In genomic region chr9:74951107-74951720, GRCh38 we compare ENCODE assay signal across 8 cellular contexts. TPM values are rescaled to one million over a fixed set of nuclear protein-coding genes. Genes with fewer than 3 reads are reported as not detected.
DNase-seq lines count a peak whose midpoint lies in the region; ATAC-seq, FAIRE-seq and TF ChIP-seq lines count a peak whose summit lies in the region.

No MANE protein-coding gene starts in this region.

- H3K9me3 Mint-ChIP-seq in Caco-2 (ENCODE audit: unreplicated experiment), result no peaks in the 10 kb centered on the region

- peak overlapping the region; percentile 69 for H3K4me3 ChIP-seq in Caco-2 (ENCODE audit: low read depth, low read length)
- peak overlapping the region; percentile 80 to 94 (median 87) for H3K4me3 ChIP-seq in Peyer's patch
- H3K4me3 ChIP-seq in epithelial cell of proximal tubule (ENCODE audit: low read depth, low read length), result peak overlapping the region; percentile 91
- H3K4me3 ChIP-seq in pancreas, result peak overlapping the region; percentile 47 to 94 (median 94)

- H3K36me3 Mint-ChIP-seq in Caco-2 (ENCODE audit: insufficient read depth, unreplicated experiment), result no peaks in the 10 kb centered on the region

- H3K27ac ChIP-seq in Peyer's patch (peak overlapping the region; percentile 95 to 98 (median 97)), pancreas (peak overlapping the region in 1 of 4 donors; percentile 94)

- peak in 1 of 4 donors; percentile 1 for ATAC-seq in pancreas
- ATAC-seq in HG03460 (IDR thresholded peaks at IDR 0.05; ENCODE audit: unreplicated experiment), result no peak

- H3K27ac Mint-ChIP-seq in Caco-2 (ENCODE audit: unreplicated experiment), result no peak overlapping the region

- BruUV-seq in Caco-2 (replicated peaks; lab: Mats Ljungman, UMichigan), result TSS peak; percentile 34

- TF ChIP-seq CTCF in Caco-2 (IDR thresholded peaks at IDR 0.05; ENCODE audit: insufficient read depth in 1 of 2, low read depth in 1 of 2, low read length in 1 of 2, severe bottlenecking in 1 of 2, unreplicated experiment in 1 of 2) (no peak), Peyer's patch (IDR thresholded peaks at IDR 0.05) (peak in 1 of 6 experiments; percentile 5), epithelial cell of proximal tubule (conservative IDR thresholded peaks at IDR 0.05; ENCODE audit: low read depth, low read length) (no peak), pancreas (IDR thresholded peaks at IDR 0.05) (no peak)

- no peaks in the 10 kb centered on the region for H3K4me1 Mint-ChIP-seq in Caco-2 (ENCODE audit: low read depth, unreplicated experiment)

- DNase-seq in Caco-2 (no peak), Peyer's patch (no peak), epithelial cell of proximal tubule (ENCODE audit: low read depth) (no peak), pancreas (no peak), NCI-H446 (lab: John Stamatoyannopoulos, UW) (no peak), DMS53 (lab: John Stamatoyannopoulos, UW) (no peak), iPS-NIHi7 (ENCODE audit: extremely low spot score) (no peak)

- no peak for FAIRE-seq in pancreas (lab: Jason Lieb, UNC)

- H3K4me1 ChIP-seq in Caco-2 (no peaks in the 10 kb centered on the region), Peyer's patch (peaks cover 0 to 9% (median 0%) of the 10 kb centered on the region in 4 donors), pancreas (no peaks in the 10 kb centered on the region)

- no peak for TF ChIP-seq POLR2A in Peyer's patch (IDR thresholded peaks at IDR 0.05)

- peak overlapping the region; percentile 81 for H3K4me3 Mint-ChIP-seq in Caco-2 (ENCODE audit: unreplicated experiment)

- H3K27me3 ChIP-seq in Caco-2 (replicated peaks; ENCODE audit: control insufficient read depth, insufficient read depth, low read length) (no peaks in the 10 kb centered on the region), Peyer's patch (no peaks in the 10 kb centered on the region), pancreas (no peaks in the 10 kb centered on the region)

- H3K9me3 ChIP-seq in Caco-2 (no peaks in the 10 kb centered on the region), Peyer's patch (no peaks in the 10 kb centered on the region), pancreas (no peaks in the 10 kb centered on the region)

- CTCF ChIA-PET in Caco-2 (lab: Charles Lee), result no interaction called here

- POLR2A ChIA-PET in Caco-2 (lab: Charles Lee), result no interaction called here

- H3K36me3 ChIP-seq in Caco-2 (ENCODE audit: control insufficient read depth, insufficient read depth, low read length), result no peaks in the 10 kb centered on the region
- H3K36me3 ChIP-seq in Peyer's patch, result no peaks in the 10 kb centered on the region
- H3K36me3 ChIP-seq in pancreas, result no peaks in the 10 kb centered on the region

- intact Hi-C loops in Caco-2 (cut with micrococcal nuclease; ENCODE audit: unreplicated experiment) (no loop called here), pancreas (cut with DNase I) (no loop called here)

- no peaks in the 10 kb centered on the region for H3K27me3 Mint-ChIP-seq in Caco-2 (ENCODE audit: insufficient read depth, unreplicated experiment)

- 59 to 63% methylated on average over 21 of the region's 21 CpGs for WGBS in pancreas, 2 donors

RNA-seq across cellular contexts. Expression of gene C9orf40, which starts 1.5 kb away (rescaled TPM):
- 3.0 and 3.2 TPM in 2 replicates for total RNA-seq in Caco-2 (2022)
- total RNA-seq in Peyer's patch, result 10 to 100 TPM in 1 of 4 donors, 1 to 10 TPM in 3; 8.3 to 22.2 (median 9.2) TPM
- 15.1 and 16.5 TPM in 2 replicates for total RNA-seq in epithelial cell of proximal tubule
- 1 to 10 TPM in 5 of 6 donors, under 1 TPM in 1; 0.69 to 2.3 (median 1.1) TPM for total RNA-seq in pancreas
- polyA plus RNA-seq in pancreas, result 1 to 10 TPM; 1.3 to 1.5 TPM
